6 cellular contexts compared by ENCODE assay signal in genomic region chr7:26474596-26474995, GRCh38.
"Had no signal": no experiment of that assay in that cellular context is flagged by ENCODE, and none has a peak within 500 bp of the region (broad histone marks: within the 10 kb centered on the region; RNA-seq: fewer than 3 reads in every experiment).

No MANE protein-coding gene starts in this region.

- H3K4me1 Mint-ChIP-seq: IgD-negative memory B cell had no signal

- H3K4me3 Mint-ChIP-seq: HFFc6, IgD-negative memory B cell had no signal

- H3K27ac Mint-ChIP-seq: HFFc6, IgD-negative memory B cell had no signal

- H3K9me3 Mint-ChIP-seq: IgD-negative memory B cell had no signal

- H3K27me3 Mint-ChIP-seq: IgD-negative memory B cell had no signal

- H3K36me3 Mint-ChIP-seq: IgD-negative memory B cell had no signal

- DNase-seq: GM23248, GOT3, H7, HFFc6, KBM-7 had no signal
